ENCODE assay signal across 29 cellular contexts in the genomic region with DNA sequence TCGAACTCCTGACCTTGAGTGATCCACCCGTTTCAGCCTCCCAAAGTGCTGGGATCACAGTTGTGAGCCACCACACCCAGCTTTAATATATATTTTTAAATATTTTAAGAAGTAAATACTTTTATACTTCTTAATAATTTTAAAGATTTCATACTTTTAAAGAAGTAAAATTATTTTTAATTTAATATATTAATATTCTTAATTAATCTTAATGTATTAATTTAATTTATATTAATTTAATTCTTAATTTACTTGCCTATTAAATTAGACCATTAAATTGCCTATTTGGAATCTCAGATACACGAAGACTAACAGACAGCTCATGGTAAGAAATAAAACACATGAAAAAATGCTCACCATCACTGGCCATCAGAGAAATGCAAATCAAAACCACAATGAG.
"Had no signal": no experiment of that assay in that cellular context is flagged by ENCODE, and none has a peak within 500 bp of the region (broad histone marks: within the 10 kb centered on the region; RNA-seq: fewer than 3 reads in every experiment).

No MANE protein-coding gene starts in this region.

- H3K27ac ChIP-seq: neutrophil, pancreas, psoas muscle, right lobe of liver, sigmoid colon, stomach, thoracic aorta, thyroid gland, tibial nerve, upper lobe of left lung, vagina had no signal

- H3K27me3 Mint-ChIP-seq: natural killer cell treated with Interleukin-12 subunit alpha and Interleukin-12 subunit beta and Interleukin-15 and Interleukin-18, amount 100 ng/mL, for 72 hours; progenitor cell of endocrine pancreas; stimulated activated naive B cell treated with anti-CD40 and anti-IgM and Interleukin-4, amounts not matched to agents 10 μg/mL and 1 μg/mL and 100 μg/mL, for 72 hours; stimulated activated naive CD8-positive, alpha-beta T cell treated with anti-CD3 and anti-CD28 coated beads, Interleukin-15, Interleukin-2, amounts not matched to agents 100 ng/mL and 50 ng/mL, for 24 hours had no signal

- DNase-seq: nephron progenitor cell; nucleus accumbens; pancreas; posterior cingulate gyrus; psoas muscle; right cardiac atrium; right lobe of liver; sigmoid colon; small intestine; stimulated activated CD4-positive, alpha-beta T cell treated with anti-CD3 and anti-CD28 coated beads, Interleukin-15, amount 100 ng/mL, for 24 hours; stimulated activated CD4-positive, alpha-beta T cell treated with anti-CD3 and anti-CD28 coated beads, Interleukin-2, amount 100 ng/mL, for 24 hours; stimulated activated CD4-positive, alpha-beta T cell treated with anti-CD3 and anti-CD28 coated beads, Interleukin-2, amount 100 ng/mL, for 48 hours; stimulated activated CD4-positive, alpha-beta T cell treated with anti-CD3 and anti-CD28 coated beads, Interleukin-4, amount 100 ng/mL, for 24 hours; stimulated activated naive B cell treated with anti-CD40 and anti-IgM and Interleukin-4, amounts not matched to agents 10 μg/mL and 1 μg/mL and 100 μg/mL, for 72 hours; stimulated activated naive CD4-positive, alpha-beta T cell treated with Interleukin-2 at 50 U/mL for 16 hours; stomach; thyroid gland; trophoblast cell; upper lobe of left lung had no signal

- H3K9me3 Mint-ChIP-seq: natural killer cell treated with Interleukin-12 subunit alpha and Interleukin-12 subunit beta and Interleukin-15 and Interleukin-18, amount 100 ng/mL, for 72 hours; nephron progenitor cell; neural crest cell; stimulated activated naive CD8-positive, alpha-beta T cell treated with anti-CD3 and anti-CD28 coated beads, Interleukin-15, Interleukin-2, amounts not matched to agents 100 ng/mL and 50 ng/mL, for 24 hours had no signal

- H3K4me3 Mint-ChIP-seq: natural killer cell treated with Interleukin-12 subunit alpha and Interleukin-12 subunit beta and Interleukin-15 and Interleukin-18, amount 100 ng/mL, for 72 hours; nephron progenitor cell; neural crest cell; stimulated activated effector memory CD8-positive, alpha-beta T cell treated with anti-CD3 and anti-CD28 coated beads, Interleukin-12 subunit alpha, Interleukin-12 subunit beta, amount 100 ng/mL, for 72 hours; stimulated activated naive B cell treated with anti-CD40 and anti-IgM and Interleukin-4, amounts not matched to agents 10 μg/mL and 1 μg/mL and 100 μg/mL, for 72 hours; stimulated activated naive CD8-positive, alpha-beta T cell treated with anti-CD3 and anti-CD28 coated beads, Interleukin-15, Interleukin-2, amounts not matched to agents 100 ng/mL and 50 ng/mL, for 24 hours had no signal

- H3K4me1 Mint-ChIP-seq: nephron progenitor cell; neural crest cell; stimulated activated effector memory CD8-positive, alpha-beta T cell treated with anti-CD3 and anti-CD28 coated beads, Interleukin-12 subunit alpha, Interleukin-12 subunit beta, amount 100 ng/mL, for 72 hours; stimulated activated naive B cell treated with anti-CD40 and anti-IgM and Interleukin-4, amounts not matched to agents 10 μg/mL and 1 μg/mL and 100 μg/mL, for 72 hours had no signal

- H3K27ac Mint-ChIP-seq: natural killer cell treated with Interleukin-12 subunit alpha and Interleukin-12 subunit beta and Interleukin-15 and Interleukin-18, amount 100 ng/mL, for 72 hours; nephron progenitor cell; progenitor cell of endocrine pancreas; stimulated activated effector memory CD8-positive, alpha-beta T cell treated with anti-CD3 and anti-CD28 coated beads, Interleukin-12 subunit alpha, Interleukin-12 subunit beta, amount 100 ng/mL, for 72 hours; stimulated activated naive B cell treated with anti-CD40 and anti-IgM and Interleukin-4, amounts not matched to agents 10 μg/mL and 1 μg/mL and 100 μg/mL, for 72 hours; stimulated activated naive CD8-positive, alpha-beta T cell treated with anti-CD3 and anti-CD28 coated beads, Interleukin-15, Interleukin-2, amounts not matched to agents 100 ng/mL and 50 ng/mL, for 24 hours had no signal

- H3K9me3 ChIP-seq: neutrophil, pancreas, psoas muscle, right lobe of liver, sigmoid colon, thoracic aorta, thyroid gland, tibial nerve, upper lobe of left lung, vagina had no signal

- H3K36me3 Mint-ChIP-seq: natural killer cell treated with Interleukin-12 subunit alpha and Interleukin-12 subunit beta and Interleukin-15 and Interleukin-18, amount 100 ng/mL, for 72 hours; stimulated activated effector memory CD8-positive, alpha-beta T cell treated with anti-CD3 and anti-CD28 coated beads, Interleukin-12 subunit alpha, Interleukin-12 subunit beta, amount 100 ng/mL, for 72 hours; stimulated activated naive B cell treated with anti-CD40 and anti-IgM and Interleukin-4, amounts not matched to agents 10 μg/mL and 1 μg/mL and 100 μg/mL, for 72 hours had no signal

- ATAC-seq: natural killer cell treated with Interleukin-12 subunit alpha and Interleukin-12 subunit beta and Interleukin-15 and Interleukin-18, amount 100 ng/mL, for 72 hours; pancreas; psoas muscle; right cardiac atrium; right lobe of liver; stimulated activated effector memory CD8-positive, alpha-beta T cell treated with anti-CD3 and anti-CD28 coated beads, Interleukin-12 subunit alpha, Interleukin-12 subunit beta, amount 100 ng/mL, for 72 hours; stimulated activated naive B cell treated with anti-CD40 and anti-IgM and Interleukin-4, amounts not matched to agents 10 μg/mL and 1 μg/mL and 100 μg/mL, for 72 hours had no signal

- FAIRE-seq: urothelium cell line had no signal

- H3K36me3 ChIP-seq: neutrophil, pancreas, right lobe of liver, sigmoid colon, stomach, thoracic aorta, thyroid gland, tibial nerve, upper lobe of left lung, vagina had no signal

- H3K4me3 ChIP-seq: pancreas, psoas muscle, right lobe of liver, sigmoid colon, stomach, thoracic aorta, thyroid gland, tibial nerve, upper lobe of left lung, vagina had no signal

- H3K4me1 ChIP-seq: pancreas, psoas muscle, right lobe of liver, sigmoid colon, stomach, thyroid gland, tibial nerve, upper lobe of left lung, vagina had no signal

- H3K27me3 ChIP-seq: neutrophil, pancreas, right lobe of liver, sigmoid colon, stomach, thyroid gland, tibial nerve, upper lobe of left lung, vagina had no signal
